8 cellular contexts compared by ENCODE assay signal in genomic region chr21:25735895-25736597, GRCh38. TPM values are rescaled to one million over a fixed set of nuclear protein-coding genes. Genes with fewer than 3 reads are reported as not detected.
DNase-seq lines count a peak whose midpoint lies in the region; ATAC-seq and TF ChIP-seq lines count a peak whose summit lies in the region.

No MANE protein-coding gene starts in this region.

- peaks cover 9 to 53% (median 38%) of the 10 kb centered on the region in 3 donors for H3K4me1 ChIP-seq in esophagus squamous epithelium

- peak overlapping the region; percentile 91 to 98 (median 96) for H3K4me3 ChIP-seq in esophagus squamous epithelium

- H3K4me3 Mint-ChIP-seq in T-cell (peak overlapping the region; percentile 88 to 98 (median 93)), osteocyte (ENCODE audit: unreplicated experiment) (peak overlapping the region; percentile 99)

- H3K27ac Mint-ChIP-seq in T-cell (peak overlapping the region; percentile 96 to 98), osteocyte (ENCODE audit: unreplicated experiment) (peak overlapping the region; percentile 94)

- WGBS in esophagus squamous epithelium, 2 donors: 0 to 1% methylated on average over 14 to 16 of the region's 20 CpGs

- H3K4me1 Mint-ChIP-seq in T-cell: peaks cover 60 to 73% (median 71%) of the 10 kb centered on the region in 3 donors
- peaks cover 28% of the 10 kb centered on the region for H3K4me1 Mint-ChIP-seq in osteocyte (ENCODE audit: unreplicated experiment)

- H3K9me3 Mint-ChIP-seq in T-cell (no peaks in the 10 kb centered on the region), osteocyte (ENCODE audit: unreplicated experiment) (no peaks in the 10 kb centered on the region)

- H3K36me3 Mint-ChIP-seq in T-cell (peaks cover 13% of the 10 kb centered on the region), osteocyte (ENCODE audit: unreplicated experiment) (peaks cover 2% of the 10 kb centered on the region)

- POLR2A ChIA-PET in T-cell (lab: Charles Lee): interaction anchor here (0.7 to 0.9 kb wide), 2 partner anchors 16 to 19 kb away, joined by 3 to 4 read pairs; no protein-coding TSS in a partner anchor

- H3K27ac ChIP-seq in esophagus squamous epithelium: peak overlapping the region; percentile 99

- ATAC-seq in GM19328 (IDR thresholded peaks at IDR 0.05; ENCODE audit: unreplicated experiment) (peak; percentile 5), HG03432 (IDR thresholded peaks at IDR 0.05; ENCODE audit: unreplicated experiment) (peak; percentile 11), T-cell (replicated peaks in 1 of 4) (peak in 1 of 4 experiments; percentile 1)

- H3K27me3 ChIP-seq in esophagus squamous epithelium: no peaks in the 10 kb centered on the region

- CTCF ChIA-PET in T-cell (lab: Charles Lee): interaction anchor here (0.6 to 1.0 kb wide), 3 partner anchors 32 to 343 kb away, joined by 3 read pairs; no protein-coding TSS in a partner anchor

- no peak for TF ChIP-seq CTCF in esophagus squamous epithelium (IDR thresholded peaks at IDR 0.05)
- TF ChIP-seq CTCF in osteocyte (IDR thresholded peaks at IDR 0.05): no peak

- H3K27me3 Mint-ChIP-seq in T-cell (no peaks in the 10 kb centered on the region), osteocyte (ENCODE audit: unreplicated experiment) (no peaks in the 10 kb centered on the region)

- H3K9me3 ChIP-seq in esophagus squamous epithelium: no peaks in the 10 kb centered on the region

- DNase-seq in Caki2 (ENCODE audit: low read depth) (peak; percentile 30), T-cell (peak in 3 of 34 experiments; percentile 5 to 6 (median 5)), esophagus squamous epithelium (lab: John Stamatoyannopoulos, UW) (no peak), osteocyte (ENCODE audit: extremely low spot score, unreplicated experiment) (no peak), D341Med (ENCODE audit: low spot score) (no peak), COLO829 (ENCODE audit: low spot score) (no peak)

- in situ Hi-C loops in Caki2 (cut with HindIII; ENCODE audit: low pct_unique_long_range_greater_than_20kb, low sequenced_read_pairs): no loop called here

- H3K36me3 ChIP-seq in esophagus squamous epithelium: peaks cover 0 to 20% (median 0%) of the 10 kb centered on the region in 3 donors

- intact Hi-C loops in esophagus squamous epithelium (cut with DNase I): no loop called here

- TF ChIP-seq POLR2A in esophagus squamous epithelium (IDR thresholded peaks at IDR 0.05): no peak

RNA-seq across cellular contexts. Expression of gene GABPA, which starts 1.3 kb away (rescaled TPM):
- total RNA-seq in Caki2 (2014; rRNA removed; shearing (Covaris generic); ENCODE audit: low replicate concordance): 16.2 and 26.4 TPM in 2 replicates
- total RNA-seq in T-cell: 10 to 100 TPM; 23.5 to 28.3 (median 25.5) TPM
- total RNA-seq in esophagus squamous epithelium: 10 to 100 TPM; 11.1 to 18.1 (median 15.9) TPM
- 23.8 and 24.4 TPM in 2 replicates for total RNA-seq in osteocyte

RNA-seq across cellular contexts. Expression of gene ATP5PF, which starts 1.3 kb away (rescaled TPM):
- total RNA-seq in Caki2 (2014; rRNA removed; shearing (Covaris generic); ENCODE audit: low replicate concordance): 67.9 and 91.3 TPM in 2 replicates
- total RNA-seq in T-cell (10 to 100 TPM; 35.1 to 52.2 (median 46.6) TPM), esophagus squamous epithelium (100 to 1,000 TPM; 123 to 192 (median 129) TPM), osteocyte (107 and 117 TPM in 2 replicates)
